ENCODE assay signal across 8 cellular contexts in the genomic region with DNA sequence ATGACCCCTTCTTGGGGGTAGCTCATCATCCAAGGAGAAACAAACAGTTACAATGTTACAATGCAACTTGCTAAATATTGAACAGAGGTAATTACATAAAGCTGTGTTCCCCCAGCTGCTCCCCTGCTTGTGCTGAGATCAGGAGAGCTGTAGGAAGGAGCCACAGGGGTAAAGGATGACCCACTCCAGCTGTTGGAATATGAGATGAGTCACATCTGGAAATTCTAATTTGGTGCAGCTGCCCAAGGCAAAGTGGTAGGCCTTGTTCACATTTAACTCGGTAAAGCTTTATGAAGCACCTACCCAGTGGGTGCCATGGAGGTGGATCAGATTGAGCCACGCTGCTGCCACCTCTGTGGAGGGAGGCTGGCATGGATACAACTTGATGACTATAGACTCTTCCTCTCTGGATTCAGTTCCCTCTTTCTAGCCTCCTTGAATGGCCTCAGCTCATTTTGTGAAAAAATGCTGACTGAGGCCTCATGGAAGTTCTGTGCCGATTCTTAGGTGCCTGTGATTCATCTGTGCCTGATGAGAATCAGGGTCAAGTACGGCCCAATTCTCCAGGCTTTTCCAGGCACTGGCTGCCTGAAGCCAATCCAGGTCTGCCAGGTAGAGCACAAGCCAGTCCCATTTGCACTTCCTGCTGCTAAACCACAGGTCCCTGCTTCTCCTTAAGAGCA. TPM values are rescaled to one million over a fixed set of nuclear protein-coding genes. Genes with fewer than 3 reads are reported as not detected.
A peak's percentile ranks its signal among the peaks of the same experiment; 100 is the strongest.
DNase-seq lines count a peak whose midpoint lies in the region; ATAC-seq and TF ChIP-seq lines count a peak whose summit lies in the region.
"Had no signal": no experiment of that assay in that cellular context is flagged by ENCODE, and none has a peak within 500 bp of the region (broad histone marks: within the 10 kb centered on the region; RNA-seq: fewer than 3 reads in every experiment).

No MANE protein-coding gene starts in this region.

- intact Hi-C loops in Right ventricle myocardium superior (cut with DNase I): loop anchor here (10.0 kb wide), 1 partner anchor 178 kb away; no protein-coding TSS in a partner anchor

- H3K9me3 ChIP-seq in right atrium auricular region (no peaks in the 10 kb centered on the region), fibroblast of lung (ENCODE audit: control insufficient read depth, insufficient read depth, low read depth, low read length) (no peaks in the 10 kb centered on the region), thymus (ENCODE audit: control insufficient read depth) (no peaks in the 10 kb centered on the region)
- H3K9me3 ChIP-seq: neutrophil, vagina had no signal

- ATAC-seq in Right ventricle myocardium superior (ENCODE audit: poor library complexity) (peak; percentile 39), HG02763 (IDR thresholded peaks at IDR 0.05; ENCODE audit: unreplicated experiment) (no peak)

- no peak overlapping the region for H3K4me2 ChIP-seq in fibroblast of lung (ENCODE audit: extremely low read depth, insufficient read depth, low read length)

- no peak overlapping the region for H3K27ac ChIP-seq in right atrium auricular region
- H3K27ac ChIP-seq in fibroblast of lung (ENCODE audit: insufficient read depth, low read length): peak overlapping the region; percentile 4
- H3K27ac ChIP-seq in thymus (ENCODE audit: low read depth): peak overlapping the region; percentile 2
- H3K27ac ChIP-seq: neutrophil had no signal

- no peak overlapping the region for H2AFZ ChIP-seq in fibroblast of lung (ENCODE audit: low read length)

- 95% methylated on average over 4 of the region's 4 CpGs for WGBS in thymus

- TF ChIP-seq CTCF in right atrium auricular region (IDR thresholded peaks at IDR 0.05): no peak
- no peak for TF ChIP-seq CTCF in fibroblast of lung (conservative IDR thresholded peaks at IDR 0.05 in 1 of 2, IDR thresholded peaks at IDR 0.05 in 1 of 2; ENCODE audit: low read depth in 1 of 2, low read length in 2 of 2)

- no peaks in the 10 kb centered on the region for H3K79me2 ChIP-seq in fibroblast of lung (ENCODE audit: control insufficient read depth, insufficient read depth, low read length)

- DNase-seq in Right ventricle myocardium superior: no peak
- no peak for DNase-seq in right atrium auricular region (ENCODE audit: low spot score)
- peak in 1 of 2 donors; percentile 57 for DNase-seq in fibroblast of lung (ENCODE audit: low read depth in 2 of 2)
- DNase-seq in NCI-H187 (lab: John Stamatoyannopoulos, UW): no peak

- H3K9ac ChIP-seq in fibroblast of lung (ENCODE audit: insufficient read depth, low read length): no peak overlapping the region

- H3K4me1 ChIP-seq in right atrium auricular region: no peaks in the 10 kb centered on the region
- H3K4me1 ChIP-seq in fibroblast of lung (ENCODE audit: control insufficient read depth, extremely low read depth, insufficient read depth, low read length): peaks cover 6% of the 10 kb centered on the region
- no peaks in the 10 kb centered on the region for H3K4me1 ChIP-seq in thymus (ENCODE audit: control insufficient read depth, insufficient read depth, low read length)

- no peaks in the 10 kb centered on the region for H4K20me1 ChIP-seq in fibroblast of lung (ENCODE audit: control insufficient read depth, extremely low read depth, insufficient read depth, low read length)

- H3K4me3 ChIP-seq in right atrium auricular region: no peak overlapping the region
- H3K4me3 ChIP-seq in fibroblast of lung (replicated peaks in 1 of 4; ENCODE audit: control extremely low read depth in 1 of 4, insufficient read depth in 1 of 4, low read depth in 3 of 4, low read length in 4 of 4): no peak overlapping the region
- H3K4me3 ChIP-seq in thymus (ENCODE audit: low read length): no peak overlapping the region
- H3K4me3 ChIP-seq: vagina had no signal

- H3K36me3 ChIP-seq in right atrium auricular region (peaks cover 32% of the 10 kb centered on the region), fibroblast of lung (ENCODE audit: control insufficient read depth, insufficient read depth, low read length) (peaks cover 12% of the 10 kb centered on the region), thymus (ENCODE audit: control insufficient read depth, insufficient read depth) (peaks cover 30% of the 10 kb centered on the region)

- H3K27me3 ChIP-seq in right atrium auricular region (no peaks in the 10 kb centered on the region), fibroblast of lung (ENCODE audit: control insufficient read depth, insufficient read depth, low read length) (no peaks in the 10 kb centered on the region), thymus (ENCODE audit: control insufficient read depth, insufficient read depth) (no peaks in the 10 kb centered on the region)
- H3K27me3 ChIP-seq: neutrophil, vagina had no signal

RNA-seq across cellular contexts. Expression of a gene that starts 7.5 kb away (rescaled TPM):
- total RNA-seq in Right ventricle myocardium superior: 4.4 TPM
- total RNA-seq in right atrium auricular region: 1 to 10 TPM; 6.2 to 8.3 TPM
- total RNA-seq in fibroblast of lung: 4.6 and 6.1 TPM in 2 replicates
- 3.5 and 4.2 TPM in 2 replicates for polyA plus RNA-seq in fibroblast of lung
- polyA plus RNA-seq in fibroblast of lung (2012): 3.6 and 4.7 TPM in 2 replicates
- polyA minus RNA-seq in fibroblast of lung (ENCODE audit: low replicate concordance): 12.1 and 12.2 TPM in 2 replicates
- 4.3 TPM for polyA plus RNA-seq in thymus

RNA-seq across cellular contexts. Expression of a gene that starts 17.2 kb away (rescaled TPM):
- total RNA-seq in Right ventricle myocardium superior (7.1 TPM), right atrium auricular region (1 to 10 TPM; 5.5 to 6.0 TPM), fibroblast of lung (6.6 and 8.7 TPM in 2 replicates)
- polyA plus RNA-seq in fibroblast of lung (4.7 and 7.1 TPM in 2 replicates), thymus (7.8 TPM)
- polyA plus RNA-seq in fibroblast of lung (2012): 4.5 and 5.2 TPM in 2 replicates
- 6.3 and 10.8 TPM in 2 replicates for polyA minus RNA-seq in fibroblast of lung (ENCODE audit: low replicate concordance)

RNA-seq across cellular contexts. Expression of a gene that starts 31.2 kb away (rescaled TPM):
- total RNA-seq in Right ventricle myocardium superior (12.2 TPM), right atrium auricular region (10 to 100 TPM in 1 of 2 donors, 1 to 10 TPM in 1; 9.6 to 13.5 TPM), fibroblast of lung (10.3 and 12.9 TPM in 2 replicates)
- polyA plus RNA-seq in fibroblast of lung (3.0 and 3.1 TPM in 2 replicates), thymus (38.1 TPM)
- polyA plus RNA-seq in fibroblast of lung (2012): 4.6 and 7.3 TPM in 2 replicates
- 0.86 and 2.0 TPM in 2 replicates for polyA minus RNA-seq in fibroblast of lung (ENCODE audit: low replicate concordance)

RNA-seq across cellular contexts. Expression of a gene that starts 44.6 kb away (rescaled TPM):
- total RNA-seq in Right ventricle myocardium superior (8.0 TPM), right atrium auricular region (10 to 100 TPM; 12.0 to 16.9 TPM), fibroblast of lung (3.1 TPM in 2 replicates)
- polyA plus RNA-seq in fibroblast of lung (2.4 and 2.6 TPM in 2 replicates), thymus (8.3 TPM)
- polyA plus RNA-seq in fibroblast of lung (2012): 3.2 and 3.8 TPM in 2 replicates
- polyA minus RNA-seq in fibroblast of lung (ENCODE audit: low replicate concordance): 2.9 and 4.1 TPM in 2 replicates

RNA-seq across cellular contexts. Expression of a gene that starts 48.0 kb away (rescaled TPM):
- 18.9 TPM for total RNA-seq in Right ventricle myocardium superior
- 10 to 100 TPM; 12.3 to 17.3 TPM for total RNA-seq in right atrium auricular region
- total RNA-seq in fibroblast of lung: 5.9 and 6.6 TPM in 2 replicates
- polyA plus RNA-seq in fibroblast of lung: 2.5 and 4.7 TPM in 2 replicates
- polyA plus RNA-seq in fibroblast of lung (2012): 13.5 and 28.4 TPM in 2 replicates
- 2.8 and 9.5 TPM in 2 replicates for polyA minus RNA-seq in fibroblast of lung (ENCODE audit: low replicate concordance)
- polyA plus RNA-seq in thymus: 139 TPM

Comparison
In these comparisons a context has a peak if more than half of its experiments do, and no peak if none do; other contexts are left out.
1. H3K27ac ChIP-seq: peak in fibroblast of lung (single experiment) and thymus (single experiment); none in right atrium auricular region (0 of 2).